Comparison of ENCODE assay signal across 24 cellular contexts in genomic region chr18:70973626-70974025, GRCh38.
"Had no signal": no experiment of that assay in that cellular context is flagged by ENCODE, and none has a peak within 500 bp of the region (broad histone marks: within the 10 kb centered on the region; RNA-seq: fewer than 3 reads in every experiment).

No MANE protein-coding gene starts in this region.

- H3K27me3 ChIP-seq: SJCRH30 had no signal

- ATAC-seq: activated CD8-positive, alpha-beta T cell treated with anti-CD3 and anti-CD28 coated beads for 36 hours; Panc1 had no signal

- H3K4me3 ChIP-seq: SJCRH30, SK-N-MC had no signal

- H3K9me3 ChIP-seq: SJCRH30 had no signal

- H3K4me1 ChIP-seq: SJCRH30 had no signal

- DNase-seq: activated CD4-positive, alpha-beta T cell treated with anti-CD3 and anti-CD28 coated beads, Interleukin-2, amount 10 ng/mL, durations not matched to agents 24 days and 14 days; activated CD4-positive, alpha-beta T cell treated with anti-CD3 and anti-CD28 coated beads, Interleukin-2, amount 50 U/mL, for 4 hours; activated CD8-positive, alpha-beta T cell treated with anti-CD3 and anti-CD28 coated beads for 36 hours; activated gamma-delta T cell; activated naive CD4-positive, alpha-beta T cell treated with Interleukin-2 at 50 U/mL for 16 hours; activated T-cell treated with anti-CD3 and anti-CD28 coated beads, Interleukin-2, amount 50 U/mL, for 1 hour; anterior cingulate cortex; central memory CD4-positive, alpha-beta T cell; NCI-H1092 treated with DMSO at 0.1 percent for 48 hours; NCI-H1417; NCI-H146; NCI-H187 treated with DMSO at 0.1 percent for 48 hours; NCI-H2081; NCI-H2171 treated with DMSO at 0.1 percent for 48 hours; NCI-H2227 treated with DMSO at 0.1 percent for 48 hours; NCI-H446; NCI-H510A treated with DMSO at 0.1 percent for 48 hours; NCI-H69; SHP77; SJCRH30 had no signal

- H3K36me3 ChIP-seq: SJCRH30 had no signal

- H3K27ac ChIP-seq: SJCRH30, SK-N-MC had no signal

- FAIRE-seq: bronchial epithelial cell, TTC549 had no signal
